Comparison of ENCODE assay signal across 1 cellular context in genomic region chr12:113333877-113334785, GRCh38.
TF ChIP-seq lines count a peak whose summit lies in the region.

No MANE protein-coding gene starts in this region.

TF ChIP-seq in IMR-90, 13 proteins besides CTCF, POLR2A, EP300 and RAD21 (continued from another document):
- TF ChIP-seq CEBPB (IDR thresholded peaks at IDR 0.05; ENCODE audit: low read depth, low read length), result no peak
TF ChIP-seq in IMR-90: peak in this region for 0.
